Comparison of ENCODE assay signal across 8 cellular contexts in genomic region chr5:81575924-81576323, GRCh38.
"Had no signal": no experiment of that assay in that cellular context is flagged by ENCODE, and none has a peak within 500 bp of the region (broad histone marks: within the 10 kb centered on the region; RNA-seq: fewer than 3 reads in every experiment).

No MANE protein-coding gene starts in this region.

- H3K27ac ChIP-seq: HL-60 had no signal

- H2AFZ ChIP-seq: GM23338 had no signal

- H3K4me3 ChIP-seq: GM23338 had no signal

- H3K4me2 ChIP-seq: GM23338 had no signal

- FAIRE-seq: H1, H54, HepG2 had no signal

- DNase-seq: H9, HCEC 1CT, KG1 had no signal

- ATAC-seq: GM23338, HepG2 had no signal
